17 cellular contexts compared by ENCODE assay signal in the genomic region with DNA sequence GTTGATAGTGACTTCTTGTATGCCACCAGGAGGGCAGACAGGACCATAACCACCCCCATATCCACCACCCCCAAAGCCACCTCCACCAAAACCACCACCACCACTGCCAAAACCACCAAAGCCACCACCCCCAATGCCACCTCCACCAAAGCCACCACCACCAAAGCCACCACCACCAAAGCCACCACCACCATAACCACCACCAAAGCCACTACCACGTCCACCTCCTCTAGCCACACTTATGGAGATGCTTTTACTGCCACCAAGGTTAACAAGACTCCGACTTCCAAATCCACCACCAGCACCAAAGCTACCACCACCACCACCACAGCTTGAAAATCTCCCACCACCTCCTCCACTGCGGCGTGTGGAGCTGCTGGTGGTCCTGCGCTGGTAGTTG. TPM values are rescaled to one million over a fixed set of nuclear protein-coding genes. Genes with fewer than 3 reads are reported as not detected.
A peak's percentile ranks its signal among the peaks of the same experiment; 100 is the strongest.
DNase-seq lines count a peak whose midpoint lies in the region; ATAC-seq and TF ChIP-seq lines count a peak whose summit lies in the region.
"Had no signal": no experiment of that assay in that cellular context is flagged by ENCODE, and none has a peak within 500 bp of the region (broad histone marks: within the 10 kb centered on the region; RNA-seq: fewer than 3 reads in every experiment).

No MANE protein-coding gene starts in this region.

- H4K8ac ChIP-seq in neuronal stem cell (ENCODE audit: low read depth, low read length): peak overlapping the region; percentile 43

- no CpG with 5 or more reads among the region's 5 CpGs for WGBS in neuronal stem cell (ENCODE audit: extremely low coverage in 2 of 2, insufficient read length in 2 of 2, insufficient replicate concordance in 1 of 2), 2 donors

- no peaks in the 10 kb centered on the region for H3K79me1 ChIP-seq in neuronal stem cell (ENCODE audit: low read depth, low read length)

- H3K23ac ChIP-seq in neuronal stem cell (ENCODE audit: low read depth, low read length, poor library complexity): no peak overlapping the region

- no peak overlapping the region for H3K9ac ChIP-seq in neuronal stem cell (ENCODE audit: low read depth, low read length, poor library complexity)
- H3K9ac ChIP-seq: BLaER1 had no signal

- no peak overlapping the region for H3K27ac ChIP-seq in CD4-positive, alpha-beta T cell (ENCODE audit: low read depth, low read length)
- no peak overlapping the region for H3K27ac ChIP-seq in neuronal stem cell (replicated peaks; ENCODE audit: low read length)
- H3K27ac ChIP-seq: 22Rv1, A549, BLaER1 had no signal

- peak overlapping the region; percentile 3 for H3K27ac Mint-ChIP-seq in activated CD4-positive, alpha-beta T cell treated with anti-CD3 and anti-CD28 coated beads, Interleukin-2, amount 10 ng/mL, durations not matched to agents 7 days and 5 days
- no peak overlapping the region for H3K27ac Mint-ChIP-seq in activated CD4-positive, alpha-beta T cell treated with anti-CD3 and anti-CD28 coated beads, Interleukin-2, amount 10 ng/mL, durations not matched to agents 24 days and 14 days
- H3K27ac Mint-ChIP-seq in CD4-positive, alpha-beta T cell: peak overlapping the region; percentile 86
- peak overlapping the region; percentile 73 for H3K27ac Mint-ChIP-seq in type B pancreatic cell
- H3K27ac Mint-ChIP-seq: CD14-positive monocyte; CD8-positive, alpha-beta T cell; H9 had no signal

- no peaks in the 10 kb centered on the region for H3K36me3 Mint-ChIP-seq in activated CD4-positive, alpha-beta T cell treated with anti-CD3 and anti-CD28 coated beads, Interleukin-2, amount 10 ng/mL, durations not matched to agents 7 days and 5 days (ENCODE audit: low read depth)
- no peaks in the 10 kb centered on the region for H3K36me3 Mint-ChIP-seq in activated CD4-positive, alpha-beta T cell treated with anti-CD3 and anti-CD28 coated beads, Interleukin-2, amount 10 ng/mL, durations not matched to agents 24 days and 14 days (ENCODE audit: low read depth)
- no peaks in the 10 kb centered on the region for H3K36me3 Mint-ChIP-seq in CD4-positive, alpha-beta T cell (ENCODE audit: low read depth)
- peaks cover 3% of the 10 kb centered on the region for H3K36me3 Mint-ChIP-seq in type B pancreatic cell
- H3K36me3 Mint-ChIP-seq: CD14-positive monocyte; CD8-positive, alpha-beta T cell had no signal

- H3K4me2 ChIP-seq in neuronal stem cell (ENCODE audit: insufficient read depth, low read length, poor library complexity, severe bottlenecking): no peak overlapping the region
- H3K4me2 ChIP-seq: A549, BLaER1 had no signal

- H3K9me3 Mint-ChIP-seq in activated CD4-positive, alpha-beta T cell treated with anti-CD3 and anti-CD28 coated beads, Interleukin-2, amount 10 ng/mL, durations not matched to agents 7 days and 5 days: no peaks in the 10 kb centered on the region
- H3K9me3 Mint-ChIP-seq in activated CD4-positive, alpha-beta T cell treated with anti-CD3 and anti-CD28 coated beads, Interleukin-2, amount 10 ng/mL, durations not matched to agents 24 days and 14 days: no peaks in the 10 kb centered on the region
- H3K9me3 Mint-ChIP-seq in CD4-positive, alpha-beta T cell: no peaks in the 10 kb centered on the region
- no peaks in the 10 kb centered on the region for H3K9me3 Mint-ChIP-seq in type B pancreatic cell
- H3K9me3 Mint-ChIP-seq: CD8-positive, alpha-beta T cell; H9 had no signal

- peaks cover 0 to 6% of the 10 kb centered on the region in 2 donors for H3K4me1 ChIP-seq in neuronal stem cell (ENCODE audit: control insufficient read depth in 2 of 2, insufficient read depth in 1 of 2, low read depth in 1 of 2, low read length in 2 of 2)
- H3K4me1 ChIP-seq: A549, BLaER1 had no signal

- intact Hi-C loops in activated CD4-positive, alpha-beta T cell treated with anti-CD3 and anti-CD28 coated beads, Interleukin-2, amount 10 ng/mL, durations not matched to agents 24 days and 14 days (cut with micrococcal nuclease): no loop called here
- intact Hi-C loops in CD4-positive, alpha-beta T cell (cut with DNase I, micrococcal nuclease): loop anchor here in 1 of 2 experiments (2.0 to 10.0 kb wide), 2 partner anchors 35 to 195 kb away; no protein-coding TSS in a partner anchor

- no peak overlapping the region for H4K91ac ChIP-seq in neuronal stem cell (ENCODE audit: low read depth, low read length, poor library complexity)

- CTCF ChIA-PET in activated CD4-positive, alpha-beta T cell treated with anti-CD3 and anti-CD28 coated beads, Interleukin-2, amount 10 ng/mL, durations not matched to agents 7 days and 5 days (lab: Charles Lee): interaction anchor here (1.2 to 1.7 kb wide), 2 partner anchors 47 to 97 kb away, joined by 3 read pairs; a partner anchor contains a TSS
- CTCF ChIA-PET in CD4-positive, alpha-beta T cell (lab: Charles Lee): no interaction called here

- H3K9me3 ChIP-seq in CD4-positive, alpha-beta T cell (ENCODE audit: control insufficient read depth, low read length): no peaks in the 10 kb centered on the region
- H3K9me3 ChIP-seq in neuronal stem cell (replicated peaks in 1 of 2; ENCODE audit: control insufficient read depth in 2 of 2, insufficient read depth in 1 of 2, low read depth in 1 of 2, low read length in 2 of 2): no peaks in the 10 kb centered on the region
- H3K9me3 ChIP-seq: A549, BLaER1 had no signal

- no peak overlapping the region for H3K18ac ChIP-seq in neuronal stem cell (ENCODE audit: low read length)

- no peak for TF ChIP-seq CTCF in CD4-positive, alpha-beta T cell (IDR thresholded peaks at IDR 0.05)
- TF ChIP-seq CTCF in type B pancreatic cell (conservative IDR thresholded peaks at IDR 0.05): no peak
- TF ChIP-seq CTCF in omental fat pad (IDR thresholded peaks at IDR 0.05): no peak

- H3K27me3 Mint-ChIP-seq in activated CD4-positive, alpha-beta T cell treated with anti-CD3 and anti-CD28 coated beads, Interleukin-2, amount 10 ng/mL, durations not matched to agents 7 days and 5 days: peaks cover 28% of the 10 kb centered on the region
- peaks cover 24% of the 10 kb centered on the region for H3K27me3 Mint-ChIP-seq in activated CD4-positive, alpha-beta T cell treated with anti-CD3 and anti-CD28 coated beads, Interleukin-2, amount 10 ng/mL, durations not matched to agents 24 days and 14 days
- no peaks in the 10 kb centered on the region for H3K27me3 Mint-ChIP-seq in CD4-positive, alpha-beta T cell
- peaks cover 23% of the 10 kb centered on the region for H3K27me3 Mint-ChIP-seq in type B pancreatic cell

- no peak overlapping the region for H2AFZ ChIP-seq in neuronal stem cell (ENCODE audit: low read length)

- no peak overlapping the region for H3K14ac ChIP-seq in neuronal stem cell (ENCODE audit: low read length)

- no peak overlapping the region for H2BK5ac ChIP-seq in neuronal stem cell (ENCODE audit: low read length)

- no peak overlapping the region for H2BK12ac ChIP-seq in neuronal stem cell (ENCODE audit: low read length)

- H3K4me3 ChIP-seq in neuronal stem cell (ENCODE audit: low read length in 2 of 2): no peak overlapping the region
- H3K4me3 ChIP-seq: A549, BLaER1 had no signal

- no peak overlapping the region for H2BK15ac ChIP-seq in neuronal stem cell (ENCODE audit: low read length)

- no peak overlapping the region for H2BK120ac ChIP-seq in neuronal stem cell (ENCODE audit: low read depth, low read length)

- H3K4me3 Mint-ChIP-seq in activated CD4-positive, alpha-beta T cell treated with anti-CD3 and anti-CD28 coated beads, Interleukin-2, amount 10 ng/mL, durations not matched to agents 7 days and 5 days: peak overlapping the region; percentile 3
- H3K4me3 Mint-ChIP-seq in activated CD4-positive, alpha-beta T cell treated with anti-CD3 and anti-CD28 coated beads, Interleukin-2, amount 10 ng/mL, durations not matched to agents 24 days and 14 days: no peak overlapping the region
- H3K4me3 Mint-ChIP-seq in CD4-positive, alpha-beta T cell: no peak overlapping the region
- H3K4me3 Mint-ChIP-seq in type B pancreatic cell: peak overlapping the region; percentile 90
- H3K4me3 Mint-ChIP-seq: CD14-positive monocyte; CD8-positive, alpha-beta T cell; H9 had no signal

- H3K4me1 Mint-ChIP-seq in activated CD4-positive, alpha-beta T cell treated with anti-CD3 and anti-CD28 coated beads, Interleukin-2, amount 10 ng/mL, durations not matched to agents 7 days and 5 days: peaks cover 38% of the 10 kb centered on the region
- peaks cover 10% of the 10 kb centered on the region for H3K4me1 Mint-ChIP-seq in activated CD4-positive, alpha-beta T cell treated with anti-CD3 and anti-CD28 coated beads, Interleukin-2, amount 10 ng/mL, durations not matched to agents 24 days and 14 days
- H3K4me1 Mint-ChIP-seq in CD4-positive, alpha-beta T cell (ENCODE audit: low read depth): peaks cover 67% of the 10 kb centered on the region
- H3K4me1 Mint-ChIP-seq in type B pancreatic cell (ENCODE audit: unreplicated experiment): no peaks in the 10 kb centered on the region
- H3K4me1 Mint-ChIP-seq: CD14-positive monocyte had no signal

- ATAC-seq in CD4-positive, alpha-beta T cell (ENCODE audit: poor library complexity): no peak
- no peak for ATAC-seq in omental fat pad (ENCODE audit: low FRiP score)
- no peak for ATAC-seq in GM19395 (IDR thresholded peaks at IDR 0.05; ENCODE audit: unreplicated experiment)
- ATAC-seq: A549; CD8-positive, alpha-beta T cell had no signal

- no peak overlapping the region for H3K4ac ChIP-seq in neuronal stem cell (ENCODE audit: low read length)

- H3K36me3 ChIP-seq in neuronal stem cell (replicated peaks in 1 of 2; ENCODE audit: control insufficient read depth in 2 of 2, insufficient read depth in 2 of 2, low read length in 2 of 2): no peaks in the 10 kb centered on the region
- H3K36me3 ChIP-seq: BLaER1 had no signal

- POLR2A ChIA-PET in activated CD4-positive, alpha-beta T cell treated with anti-CD3 and anti-CD28 coated beads, Interleukin-2, amount 10 ng/mL, durations not matched to agents 7 days and 5 days (lab: Charles Lee): no interaction called here
- POLR2A ChIA-PET in CD4-positive, alpha-beta T cell (lab: Charles Lee): interaction anchor here (0.6 to 1.5 kb wide), 2 partner anchors 28 to 35 kb away, joined by 3 to 4 read pairs; no protein-coding TSS in a partner anchor

- no peak for DNase-seq in activated CD4-positive, alpha-beta T cell treated with anti-CD3 and anti-CD28 coated beads, Interleukin-2, amount 10 ng/mL, durations not matched to agents 7 days and 5 days
- DNase-seq in activated CD4-positive, alpha-beta T cell treated with anti-CD3 and anti-CD28 coated beads, Interleukin-2, amount 10 ng/mL, durations not matched to agents 24 days and 14 days: no peak
- DNase-seq in CD4-positive, alpha-beta T cell: no peak
- DNase-seq in neuronal stem cell (ENCODE audit: low spot score) (no peak), type B pancreatic cell (ENCODE audit: extremely low spot score, unreplicated experiment) (no peak), omental fat pad (ENCODE audit: low spot score) (no peak)
- DNase-seq: Calu3; CD8-positive, alpha-beta T cell; GF-D8; H9 had no signal

- H2AK5ac ChIP-seq in neuronal stem cell (ENCODE audit: low read depth, low read length): no peak overlapping the region

- H3K27me3 ChIP-seq in CD4-positive, alpha-beta T cell (ENCODE audit: control insufficient read depth, insufficient read depth, low read length): no peaks in the 10 kb centered on the region
- peaks cover 0 to 6% (median 0%) of the 10 kb centered on the region in 3 experiments for H3K27me3 ChIP-seq in neuronal stem cell (ENCODE audit: control insufficient read depth in 3 of 3, insufficient read depth in 3 of 3, low read depth in 1 of 3, low read length in 3 of 3)
- H3K27me3 ChIP-seq: BLaER1 had no signal

RNA-seq across cellular contexts. Expression of a gene that starts 0.3 kb away (rescaled TPM):
- under 1 TPM; 0.33 to 0.60 TPM for total RNA-seq in activated CD4-positive, alpha-beta T cell treated with anti-CD3 and anti-CD28 coated beads, Interleukin-2, amount 10 ng/mL, durations not matched to agents 7 days and 5 days
- total RNA-seq in activated CD4-positive, alpha-beta T cell treated with anti-CD3 and anti-CD28 coated beads, Interleukin-2, amount 10 ng/mL, durations not matched to agents 24 days and 14 days: not detected in 2 replicates
- 1 to 10 TPM; 3.9 to 4.0 TPM for total RNA-seq in CD4-positive, alpha-beta T cell
- polyA plus RNA-seq in neuronal stem cell (2013, experiment 1 of 2): not detected
- not detected for polyA plus RNA-seq in neuronal stem cell (2013, experiment 2 of 2)
- total RNA-seq in type B pancreatic cell (ENCODE audit: low replicate concordance) (269 and 837 TPM in 2 replicates), omental fat pad (under 1 TPM in 1 of 4 donors, not detected in 3; 0.47 TPM)
- total RNA-seq: Calu3, H1, H9, HT-29 had no signal
- polyA plus RNA-seq: A549, CD14-positive monocyte, H1 had no signal

RNA-seq across cellular contexts. Expression of a gene that starts 23.4 kb away (rescaled TPM):
- not detected for total RNA-seq in activated CD4-positive, alpha-beta T cell treated with anti-CD3 and anti-CD28 coated beads, Interleukin-2, amount 10 ng/mL, durations not matched to agents 7 days and 5 days
- total RNA-seq in activated CD4-positive, alpha-beta T cell treated with anti-CD3 and anti-CD28 coated beads, Interleukin-2, amount 10 ng/mL, durations not matched to agents 24 days and 14 days: not detected in 2 replicates
- under 1 TPM; 0.11 to 0.20 TPM for total RNA-seq in CD4-positive, alpha-beta T cell
- polyA plus RNA-seq in neuronal stem cell (2013, experiment 1 of 2): not detected
- polyA plus RNA-seq in neuronal stem cell (2013, experiment 2 of 2): not detected
- total RNA-seq in type B pancreatic cell (ENCODE audit: low replicate concordance) (0.27 and 2.3 TPM in 2 replicates), omental fat pad (not detected)
- total RNA-seq: Calu3; CD8-positive, alpha-beta T cell; H1; H9; HT-29 had no signal
- polyA plus RNA-seq: CD14-positive monocyte had no signal

RNA-seq across cellular contexts. Expression of a gene that starts 27.9 kb away (rescaled TPM):
- under 1 TPM; 0.10 TPM for total RNA-seq in activated CD4-positive, alpha-beta T cell treated with anti-CD3 and anti-CD28 coated beads, Interleukin-2, amount 10 ng/mL, durations not matched to agents 7 days and 5 days
- total RNA-seq in activated CD4-positive, alpha-beta T cell treated with anti-CD3 and anti-CD28 coated beads, Interleukin-2, amount 10 ng/mL, durations not matched to agents 24 days and 14 days: not detected in 2 replicates
- 1 to 10 TPM; 1.7 to 2.1 TPM for total RNA-seq in CD4-positive, alpha-beta T cell
- polyA plus RNA-seq in neuronal stem cell (2013, experiment 1 of 2): not detected
- not detected for polyA plus RNA-seq in neuronal stem cell (2013, experiment 2 of 2)
- total RNA-seq in type B pancreatic cell (ENCODE audit: low replicate concordance) (not detected in 2 replicates), omental fat pad (not detected)
- total RNA-seq: Calu3, H1, H9, HT-29 had no signal
- polyA plus RNA-seq: CD14-positive monocyte, H1 had no signal

Comparison
In these comparisons a context has a peak if more than half of its experiments do, and no peak if none do; other contexts are left out.
1. H3K4me3 Mint-ChIP-seq: peak in activated CD4-positive, alpha-beta T cell treated with anti-CD3 and anti-CD28 coated beads, Interleukin-2, amount 10 ng/mL, durations not matched to agents 7 days and 5 days (single experiment) and type B pancreatic cell (single experiment); none in activated CD4-positive, alpha-beta T cell treated with anti-CD3 and anti-CD28 coated beads, Interleukin-2, amount 10 ng/mL, durations not matched to agents 24 days and 14 days (single experiment) and CD4-positive, alpha-beta T cell (single experiment).
2. RNA of a gene that starts 0.3 kb away (total RNA-seq): 269 to 837 TPM in type B pancreatic cell; 3.9 to 4.0 TPM in CD4-positive, alpha-beta T cell, 0.33 to 0.60 TPM in activated CD4-positive, alpha-beta T cell treated with anti-CD3 and anti-CD28 coated beads, Interleukin-2, amount 10 ng/mL, durations not matched to agents 7 days and 5 days, 0.47 TPM in omental fat pad and not detected in activated CD4-positive, alpha-beta T cell treated with anti-CD3 and anti-CD28 coated beads, Interleukin-2, amount 10 ng/mL, durations not matched to agents 24 days and 14 days; every median in the first group is over 10 times any median in the second.